14 cellular contexts compared by ENCODE assay signal in genomic region chr13:28476919-28477708, GRCh38.
"Had no signal": no experiment of that assay in that cellular context is flagged by ENCODE, and none has a peak within 500 bp of the region (broad histone marks: within the 10 kb centered on the region; RNA-seq: fewer than 3 reads in every experiment).

No MANE protein-coding gene starts in this region.

- H3K36me3 Mint-ChIP-seq: stimulated activated memory B cell treated with anti-CD40 and anti-IgM and Interleukin-4, amounts not matched to agents 10 μg/mL and 1 μg/mL and 100 μg/mL, for 72 hours had no signal

- H3K9me3 Mint-ChIP-seq: activated naive CD4-positive, alpha-beta T cell treated with anti-CD3 and anti-CD28 coated beads for 36 hours; activated T-helper 2 cell treated with anti-CD3 and anti-CD28 coated beads, Interferon-gamma antibody, Interleukin-2, Interleukin-4, amounts not matched to agents 10 μg/mL and 5 μg/mL and 100 μg/mL, durations not matched to agents 14 hours and 24 hours and 36 hours; stimulated activated memory B cell treated with anti-CD40 and anti-IgM and Interleukin-4, amounts not matched to agents 10 μg/mL and 1 μg/mL and 100 μg/mL, for 72 hours; T-helper 2 cell treated with Interferon-gamma antibody and Interleukin-4, amounts not matched to agents 5 μg/mL and 100 μg/mL, for 36 hours had no signal

- H3K4me3 Mint-ChIP-seq: activated naive CD4-positive, alpha-beta T cell treated with anti-CD3 and anti-CD28 coated beads for 36 hours; endodermal cell; naive thymus-derived CD4-positive, alpha-beta T cell; stimulated activated memory B cell treated with anti-CD40 and anti-IgM and Interleukin-4, amounts not matched to agents 10 μg/mL and 1 μg/mL and 100 μg/mL, for 72 hours; T-helper 2 cell treated with Interferon-gamma antibody and Interleukin-4, amounts not matched to agents 5 μg/mL and 100 μg/mL, for 36 hours had no signal

- H3K4me1 Mint-ChIP-seq: stimulated activated memory B cell treated with anti-CD40 and anti-IgM and Interleukin-4, amounts not matched to agents 10 μg/mL and 1 μg/mL and 100 μg/mL, for 72 hours had no signal

- H3K36me3 ChIP-seq: neutrophil had no signal

- DNase-seq: activated CD4-positive, alpha-beta T cell treated with anti-CD3 and anti-CD28 coated beads, Interleukin-2, amount 50 U/mL, for 4 hours; activated naive CD4-positive, alpha-beta T cell treated with anti-CD3 and anti-CD28 coated beads for 36 hours; activated T-cell treated with anti-CD3 and anti-CD28 coated beads, Interleukin-2, amount 50 U/mL, for 1 hour; dorsolateral prefrontal cortex; endodermal cell; naive thymus-derived CD4-positive, alpha-beta T cell; stimulated activated CD4-positive, alpha-beta T cell treated with anti-CD3 and anti-CD28 coated beads, Interleukin-2, amount 100 ng/mL, for 48 hours had no signal

- H3K9me3 ChIP-seq: neutrophil had no signal

- FAIRE-seq: islet of Langerhans had no signal

- H3K27ac Mint-ChIP-seq: activated naive CD4-positive, alpha-beta T cell treated with anti-CD3 and anti-CD28 coated beads for 36 hours; activated T-helper 2 cell treated with anti-CD3 and anti-CD28 coated beads, Interferon-gamma antibody, Interleukin-2, Interleukin-4, amounts not matched to agents 10 μg/mL and 5 μg/mL and 100 μg/mL, durations not matched to agents 14 hours and 24 hours and 36 hours; endodermal cell; naive thymus-derived CD4-positive, alpha-beta T cell; stimulated activated memory B cell treated with anti-CD40 and anti-IgM and Interleukin-4, amounts not matched to agents 10 μg/mL and 1 μg/mL and 100 μg/mL, for 72 hours; T-helper 2 cell treated with Interferon-gamma antibody and Interleukin-4, amounts not matched to agents 5 μg/mL and 100 μg/mL, for 36 hours had no signal

- H3K4me3 ChIP-seq: dorsolateral prefrontal cortex had no signal

- ATAC-seq: activated CD4-positive, CD25-positive, alpha-beta regulatory T cell treated with anti-CD3 and anti-CD28 coated beads, Interleukin-2, amount 50 U/mL, for 24 hours; left lobe of liver; stimulated activated memory B cell treated with anti-CD40 and anti-IgM and Interleukin-4, amounts not matched to agents 10 μg/mL and 1 μg/mL and 100 μg/mL, for 72 hours had no signal

- H3K27ac ChIP-seq: dorsolateral prefrontal cortex, neutrophil had no signal
